In the genomic region with DNA sequence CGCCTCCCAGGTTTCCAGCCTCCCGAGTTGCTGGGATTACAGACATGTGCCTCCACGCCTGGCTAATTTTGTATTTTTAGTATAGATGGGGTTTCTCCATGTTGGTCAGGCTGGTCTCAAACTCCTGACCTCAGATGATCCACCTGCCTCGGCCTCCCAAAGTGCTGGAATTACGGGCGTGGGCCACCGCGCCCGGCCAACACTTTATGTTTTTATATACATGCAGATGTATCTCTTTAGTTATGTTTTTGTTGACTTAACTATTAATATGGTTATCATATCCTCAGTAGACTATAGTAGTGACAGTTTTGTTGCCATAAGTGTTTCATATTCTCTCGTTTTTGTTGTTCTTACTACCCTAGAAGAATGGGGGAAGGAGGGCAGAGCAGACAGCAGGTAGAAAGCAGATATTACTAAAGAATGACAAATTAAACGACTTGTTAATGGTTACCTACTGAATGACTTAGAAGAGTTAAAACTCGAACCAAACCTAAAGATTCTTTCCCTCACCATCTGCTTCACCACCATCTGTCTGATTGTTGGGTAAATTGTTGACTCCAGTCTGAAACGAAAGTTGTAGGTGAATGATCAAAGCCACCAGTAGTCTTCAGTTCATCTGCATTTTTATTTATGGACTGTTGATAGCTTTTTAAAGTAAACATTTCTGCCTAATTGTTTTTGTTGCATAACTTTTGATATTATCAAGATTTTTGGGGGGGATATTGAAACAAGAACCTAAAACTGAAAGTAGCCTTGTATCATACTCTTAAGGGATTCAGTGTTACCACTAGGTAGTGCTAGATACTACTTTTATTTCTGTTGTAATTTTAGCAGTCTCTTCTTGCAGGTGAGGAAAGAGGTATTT, we compare ENCODE assay signal across 8 cellular contexts.
DNase-seq lines count a peak whose midpoint lies in the region; ATAC-seq and TF ChIP-seq lines count a peak whose summit lies in the region.

No MANE protein-coding gene starts in this region.

- ATAC-seq in heart right ventricle = peak in 4 of 8 donors; percentile 57 to 64 (median 60)
- ATAC-seq in Right ventricle myocardium inferior = no peak
- ATAC-seq in HG03565 (IDR thresholded peaks at IDR 0.05; ENCODE audit: unreplicated experiment) = peak; percentile 67
- no peak for ATAC-seq in GM18907 (IDR thresholded peaks at IDR 0.05; ENCODE audit: unreplicated experiment)

- intact Hi-C loops in heart right ventricle (cut with DNase I) (loop anchor here (2.0 to 10.0 kb wide), 8 partner anchors 159 to 709 kb away; a partner anchor contains a TSS), Right ventricle myocardium inferior (cut with DNase I) (loop anchor here (5.0 to 10.0 kb wide), 2 partner anchors 159 to 336 kb away; a partner anchor contains a TSS)

- no peak for TF ChIP-seq EP300 in SK-N-SH (IDR thresholded peaks at IDR 0.05; ENCODE audit: borderline replicate concordance in 1 of 2, low read depth in 1 of 2, low read length in 1 of 2)

- POLR2A ChIA-PET in SK-N-SH (lab: Yijun Ruan, JAX) = no interaction called here

- no peaks in the 10 kb centered on the region for H4K20me1 ChIP-seq in SK-N-SH (ENCODE audit: insufficient read depth)

- H3K27me3 ChIP-seq in heart right ventricle (no peaks in the 10 kb centered on the region), SK-N-SH (ENCODE audit: insufficient read depth) (no peaks in the 10 kb centered on the region)

- peaks cover 6% of the 10 kb centered on the region for H3F3A ChIP-seq in SK-N-SH (replicated peaks; ENCODE audit: insufficient read depth)

- peak; percentile 60 for TF ChIP-seq RAD21 in SK-N-SH (IDR thresholded peaks at IDR 0.05; ENCODE audit: low read length)

- H3K27ac ChIP-seq in heart right ventricle (peak overlapping the region in 1 of 10 donors; percentile 10), SK-N-SH (ENCODE audit: low read depth in 2 of 2, low read length in 1 of 2) (no peak overlapping the region)

- no peak overlapping the region for H3K9ac ChIP-seq in SK-N-SH

- H3K79me2 ChIP-seq in SK-N-SH (ENCODE audit: insufficient read depth) = no peaks in the 10 kb centered on the region

- H3K9me2 ChIP-seq in SK-N-SH = no peaks in the 10 kb centered on the region

- no peak overlapping the region for H2AFZ ChIP-seq in SK-N-SH (ENCODE audit: low read depth)

- no peaks in the 10 kb centered on the region for H3K9me3 ChIP-seq in heart right ventricle
- H3K9me3 ChIP-seq in SK-N-SH = no peaks in the 10 kb centered on the region; the same call in 1 of the 2 replicates

- CTCF ChIA-PET in SK-N-SH (lab: Yijun Ruan, JAX) = interaction anchor here (0.6 to 2.3 kb wide), 11 partner anchors 10 to 705 kb away, joined by 3 to 16 read pairs (median 4); a partner anchor contains a TSS

- TF ChIP-seq CTCF in heart right ventricle (IDR thresholded peaks at IDR 0.05) = peak in 8 of 9 donors; percentile 23 to 73 (median 60)
- peak; percentile 71 for TF ChIP-seq CTCF in SK-N-SH (IDR thresholded peaks at IDR 0.05)
- peak; percentile 53 for TF ChIP-seq CTCF in epithelial cell of proximal tubule (conservative IDR thresholded peaks at IDR 0.05; ENCODE audit: low read depth, low read length)

- 0 out of 2 replicates have a peak overlapping the region, but pooled peaks have one; percentile 5 for H3K4me2 ChIP-seq in SK-N-SH

- H3K4me1 ChIP-seq in heart right ventricle = peaks cover 0 to 6% (median 0%) of the 10 kb centered on the region in 9 donors
- H3K4me1 ChIP-seq in SK-N-SH (ENCODE audit: control insufficient read depth in 1 of 2, insufficient read depth in 2 of 2, low read depth in 1 of 2, low read length in 1 of 2) = no peaks in the 10 kb centered on the region

- DNase-seq in heart right ventricle (no peak), Right ventricle myocardium inferior (ENCODE audit: missing footprints) (no peak), SK-N-SH (peak; percentile 16), epithelial cell of proximal tubule (ENCODE audit: low read depth) (no peak), pons (ENCODE audit: low spot score) (peak; percentile 51), OCI-M2 (lab: John Stamatoyannopoulos, UW; ENCODE audit: unreplicated experiment) (no peak)

- 86 to 90% methylated on average over 13 of the region's 13 CpGs for WGBS in heart right ventricle, 2 donors
- WGBS in SK-N-SH (ENCODE audit: low lambda C conversion rate) = 84% methylated on average over 13 of the region's 13 CpGs

- no peak overlapping the region for H3K4me3 ChIP-seq in heart right ventricle
- no peak overlapping the region for H3K4me3 ChIP-seq in SK-N-SH (ENCODE audit: low read depth in 2 of 2, low read length in 1 of 2)
- H3K4me3 ChIP-seq in epithelial cell of proximal tubule (ENCODE audit: low read depth, low read length) = peak overlapping the region; percentile 9

- H3K36me3 ChIP-seq in heart right ventricle (peaks cover 0 to 96% (median 25%) of the 10 kb centered on the region in 9 donors), SK-N-SH (replicated peaks in 1 of 2; ENCODE audit: control insufficient read depth in 1 of 2, insufficient read depth in 2 of 2, low read length in 1 of 2) (peaks cover 64 to 67% of the 10 kb centered on the region in 2 experiments)

TF ChIP-seq in SK-N-SH, 30 proteins besides CTCF, POLR2A, EP300 and RAD21:
- TF ChIP-seq, protein P1, sequence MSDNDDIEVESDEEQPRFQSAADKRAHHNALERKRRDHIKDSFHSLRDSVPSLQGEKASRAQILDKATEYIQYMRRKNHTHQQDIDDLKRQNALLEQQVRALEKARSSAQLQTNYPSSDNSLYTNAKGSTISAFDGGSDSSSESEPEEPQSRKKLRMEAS (IDR thresholded peaks at IDR 0.05; ENCODE audit: low read depth) = no peak
- TF ChIP-seq SMC3 (IDR thresholded peaks at IDR 0.05; ENCODE audit: low read depth, low read length) = peak; percentile 22; the same call in 1 of the 2 replicates
TF ChIP-seq in SK-N-SH: peak in this region for 1.

Comparison
In these comparisons a context has a peak if more than half of its experiments do, and no peak if none do; other contexts are left out.
1. DNase-seq: peak in SK-N-SH (single experiment) and pons (single experiment); none in heart right ventricle (0 of 2), Right ventricle myocardium inferior (single experiment), epithelial cell of proximal tubule (single experiment) and OCI-M2 (single experiment).
2. Peak in every context shown above with its lines, with median percentiles within 50 percentile points of each other: CTCF ChIP-seq.